In genomic region chr6:135936606-135937005, GRCh38 we compare ENCODE assay signal across 11 cellular contexts.
DNase-seq lines count a peak whose midpoint lies in the region; ATAC-seq and TF ChIP-seq lines count a peak whose summit lies in the region.
"Had no signal": no experiment of that assay in that cellular context is flagged by ENCODE, and none has a peak within 500 bp of the region (broad histone marks: within the 10 kb centered on the region; RNA-seq: fewer than 3 reads in every experiment).

No MANE protein-coding gene starts in this region.

- H3K4me1 ChIP-seq in HCT116 (ENCODE audit: control insufficient read depth in 1 of 2, insufficient read depth in 2 of 2, low read length in 2 of 2), result peaks cover 0 to 11% of the 10 kb centered on the region in 2 experiments; a peak in 1 of 4 replicates
- H3K4me1 ChIP-seq in left lung, result peaks cover 0 to 6% of the 10 kb centered on the region in 2 donors
- H3K4me1 ChIP-seq in thyroid gland, result peaks cover 11 to 13% of the 10 kb centered on the region in 2 donors
- H3K4me1 ChIP-seq in CD8-positive, alpha-beta memory T cell (ENCODE audit: insufficient read depth, low read length), result no peaks in the 10 kb centered on the region

- H3K4me3 Mint-ChIP-seq in CD8-positive, alpha-beta memory T cell, result no peak overlapping the region
- H3K4me3 Mint-ChIP-seq: T-helper 17 cell had no signal

- TF ChIP-seq RAD21 in HCT116 (IDR thresholded peaks at IDR 0.05; ENCODE audit: low read depth), result no peak

- ATAC-seq in HCT116 (peak; percentile 34; the same call in 1 of the 2 replicates), left lung (peak; percentile 51), HG02852 (IDR thresholded peaks at IDR 0.05; ENCODE audit: unreplicated experiment) (no peak)
- ATAC-seq: T-helper 17 cell had no signal

- H2AFZ ChIP-seq in HCT116 (ENCODE audit: low read depth, low read length, poor library complexity, severe bottlenecking), result peak overlapping the region; percentile 19

- WGBS in thyroid gland, 2 donors, result 78 to 84% methylated on average over 1 of the region's 1 CpG

- H3K27me3 Mint-ChIP-seq in CD8-positive, alpha-beta memory T cell, result no peaks in the 10 kb centered on the region
- H3K27me3 Mint-ChIP-seq: T-helper 17 cell had no signal

- intact Hi-C loops in HCT116 (cut with micrococcal nuclease), result no loop called here
- intact Hi-C loops in left lung (cut with DNase I), result no loop called here
- intact Hi-C loops in thyroid gland (cut with DNase I), result no loop called here

- no peaks in the 10 kb centered on the region for H3K9me3 Mint-ChIP-seq in CD8-positive, alpha-beta memory T cell

- H3K36me3 ChIP-seq in HCT116 (ENCODE audit: control insufficient read depth in 1 of 2, insufficient read depth in 2 of 2, low read length in 2 of 2), result no peaks in the 10 kb centered on the region
- H3K36me3 ChIP-seq in left lung, result no peaks in the 10 kb centered on the region
- H3K36me3 ChIP-seq in thyroid gland, result no peaks in the 10 kb centered on the region
- no peaks in the 10 kb centered on the region for H3K36me3 ChIP-seq in CD8-positive, alpha-beta memory T cell (ENCODE audit: insufficient read depth, low read length)

- no peaks in the 10 kb centered on the region for H3K36me3 Mint-ChIP-seq in CD8-positive, alpha-beta memory T cell

- RAD21 ChIA-PET in HCT116 (lab: Charles Lee; ENCODE audit: low non-redundant PET in 1 of 2, low total read pairs in 2 of 2, uncharacterized antibody in 2 of 2, unreplicated experiment in 2 of 2), result no interaction called here

- CTCF ChIA-PET in HCT116 (lab: Charles Lee), result no interaction called here
- CTCF ChIA-PET in CD8-positive, alpha-beta memory T cell (lab: Charles Lee), result no interaction called here

- in situ Hi-C loops in astrocyte of the cerebellum (cut with HindIII; ENCODE audit: low sequenced_read_pairs), result loop anchor here (5.0 to 25.0 kb wide), 2 partner anchors 56 to 276 kb away; no protein-coding TSS in a partner anchor

- no peaks in the 10 kb centered on the region for H3K9me2 ChIP-seq in HCT116 (ENCODE audit: insufficient read depth)

- H3K4me3 ChIP-seq in HCT116 (replicated peaks in 1 of 2; ENCODE audit: low read depth in 1 of 2, low read length in 2 of 2) (no peak overlapping the region), astrocyte of the cerebellum (ENCODE audit: low read depth, low read length) (no peak overlapping the region), left lung (no peak overlapping the region), thyroid gland (replicated peaks in 1 of 3) (no peak overlapping the region)
- no peak overlapping the region for H3K4me3 ChIP-seq in CD8-positive, alpha-beta memory T cell (ENCODE audit: low read length)

- H3K27ac ChIP-seq in HCT116 (ENCODE audit: low read depth, low read length), result no peak overlapping the region
- no peak overlapping the region for H3K27ac ChIP-seq in left lung
- no peak overlapping the region for H3K27ac ChIP-seq in thyroid gland
- no peak overlapping the region for H3K27ac ChIP-seq in CD8-positive, alpha-beta memory T cell (ENCODE audit: low read depth, low read length)

- H3K9me3 ChIP-seq in HCT116 (ENCODE audit: control insufficient read depth in 1 of 2, insufficient read depth in 1 of 2, low read depth in 1 of 2, low read length in 2 of 2) (no peaks in the 10 kb centered on the region), left lung (no peaks in the 10 kb centered on the region), thyroid gland (no peaks in the 10 kb centered on the region)
- H3K9me3 ChIP-seq in CD8-positive, alpha-beta memory T cell (ENCODE audit: low read length), result no peaks in the 10 kb centered on the region

- no peaks in the 10 kb centered on the region for H3K79me2 ChIP-seq in HCT116 (ENCODE audit: insufficient read depth, low read length)

- TF ChIP-seq POLR2A in HCT116 (IDR thresholded peaks at IDR 0.05; ENCODE audit: borderline replicate concordance, extremely low read depth, insufficient read depth, insufficient read length) (no peak), thyroid gland (IDR thresholded peaks at IDR 0.05) (no peak)

- no peak for TF ChIP-seq CTCF in HCT116 (IDR thresholded peaks at IDR 0.05 in 2 of 3, conservative IDR thresholded peaks at IDR 0.05 in 1 of 3; ENCODE audit: borderline replicate concordance in 1 of 3, insufficient read depth in 1 of 3, low read depth in 2 of 3, low read length in 2 of 3)
- TF ChIP-seq CTCF in astrocyte of the cerebellum (IDR thresholded peaks at IDR 0.05; ENCODE audit: low read depth, low read length, missing control alignments), result no peak
- TF ChIP-seq CTCF in left lung (IDR thresholded peaks at IDR 0.05), result no peak
- TF ChIP-seq CTCF in thyroid gland (IDR thresholded peaks at IDR 0.05), result no peak

- no TSS peak for BruUV-seq in HCT116 (replicated peaks; lab: Mats Ljungman, UMichigan)

- no peak overlapping the region for H3K27ac Mint-ChIP-seq in CD8-positive, alpha-beta memory T cell
- H3K27ac Mint-ChIP-seq: T-helper 17 cell had no signal

- H3K27me3 ChIP-seq in HCT116 (ENCODE audit: insufficient read depth, low read length), result no peaks in the 10 kb centered on the region
- H3K27me3 ChIP-seq in left lung, result no peaks in the 10 kb centered on the region
- no peaks in the 10 kb centered on the region for H3K27me3 ChIP-seq in thyroid gland
- H3K27me3 ChIP-seq in CD8-positive, alpha-beta memory T cell (ENCODE audit: insufficient read depth, low read length, poor library complexity, severe bottlenecking), result no peaks in the 10 kb centered on the region

- no peaks in the 10 kb centered on the region for H3K4me1 Mint-ChIP-seq in CD8-positive, alpha-beta memory T cell
- H3K4me1 Mint-ChIP-seq: T-helper 17 cell had no signal

- POLR2A ChIA-PET in HCT116 (lab: Charles Lee), result no interaction called here
- POLR2A ChIA-PET in CD8-positive, alpha-beta memory T cell (lab: Charles Lee), result no interaction called here

- no peak overlapping the region for H3K9ac ChIP-seq in HCT116 (ENCODE audit: low read length)

- peak overlapping the region; percentile 11; the same call in 1 of the 2 replicates for H3K4me2 ChIP-seq in HCT116 (ENCODE audit: low read length)

- peak; percentile 16 for DNase-seq in 8988T
- no peak for DNase-seq in HCT116 (ENCODE audit: low read depth, low spot score)
- peak; percentile 87 for DNase-seq in astrocyte of the cerebellum (ENCODE audit: low read depth)
- no peak for DNase-seq in left lung
- DNase-seq in NCI-H1436 (lab: John Stamatoyannopoulos, UW), result no peak
- no peak for DNase-seq in thyroid gland
- no peak for DNase-seq in CD8-positive, alpha-beta memory T cell
- DNase-seq: erythroblast; stimulated activated CD4-positive, alpha-beta T cell treated with anti-CD3 and anti-CD28 coated beads, Interleukin-15, amount 100 ng/mL, for 24 hours; T-helper 17 cell had no signal

- H4K20me1 ChIP-seq in HCT116 (ENCODE audit: insufficient read depth), result no peaks in the 10 kb centered on the region

TF ChIP-seq in HCT116, 20 proteins besides CTCF, POLR2A, EP300 and RAD21:
- TF ChIP-seq TCF7L2 (IDR thresholded peaks at IDR 0.05; ENCODE audit: borderline replicate concordance, extremely low read depth, insufficient read depth, insufficient read length) (no peak), REST (IDR thresholded peaks at IDR 0.05; ENCODE audit: low read depth) (no peak), FOSL1 (IDR thresholded peaks at IDR 0.05; ENCODE audit: low read depth) (peak; percentile 30; the same call in 1 of the 2 replicates), YY1 (IDR thresholded peaks at IDR 0.05; ENCODE audit: extremely low read depth, insufficient replicate concordance, low read depth, low read length) (no peak), ZFX (IDR thresholded peaks at IDR 0.05) (peak; percentile 28; the same call in 1 of the 2 replicates), CBX3 (IDR thresholded peaks at IDR 0.05; ENCODE audit: low read depth) (no peak), JUND (IDR thresholded peaks at IDR 0.05) (peak; percentile 32; the same call in 1 of the 2 replicates), POLR2AphosphoS5 (IDR thresholded peaks at IDR 0.05; ENCODE audit: low read depth, low read length) (no peak)

Comparison
In these comparisons a context has a peak if more than half of its experiments do, and no peak if none do; other contexts are left out.
1. DNase-seq: peak in 8988T (single experiment) and astrocyte of the cerebellum (single experiment); none in HCT116 (single experiment), left lung (0 of 2), NCI-H1436 (single experiment), thyroid gland (0 of 2) and CD8-positive, alpha-beta memory T cell (0 of 5).